ENCODE assay signal across 1 cellular context in the genomic region with DNA sequence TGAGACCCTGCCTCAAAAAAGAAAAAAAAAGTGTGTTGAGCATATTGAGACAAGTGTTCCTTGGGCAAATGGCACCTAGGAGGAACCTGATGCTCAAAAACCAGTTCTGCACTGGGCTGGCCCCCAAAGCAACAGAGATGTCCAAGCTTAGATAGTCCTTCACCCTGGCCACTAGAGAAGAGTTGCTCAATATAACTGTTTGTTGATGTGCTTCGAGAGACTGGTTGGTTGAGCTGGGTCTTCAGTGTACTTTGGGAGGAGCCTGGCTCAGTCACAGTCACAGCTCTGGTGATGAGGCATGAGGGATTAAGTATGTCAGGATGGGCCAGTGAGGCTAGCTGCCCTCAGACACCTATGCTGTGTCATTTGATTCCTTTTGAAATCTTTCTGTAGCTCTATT.
TF ChIP-seq lines count a peak whose summit lies in the region.

No MANE protein-coding gene starts in this region.

TF ChIP-seq in H1, 55 proteins besides CTCF, POLR2A, EP300 and RAD21:
- TF ChIP-seq, protein P1, sequence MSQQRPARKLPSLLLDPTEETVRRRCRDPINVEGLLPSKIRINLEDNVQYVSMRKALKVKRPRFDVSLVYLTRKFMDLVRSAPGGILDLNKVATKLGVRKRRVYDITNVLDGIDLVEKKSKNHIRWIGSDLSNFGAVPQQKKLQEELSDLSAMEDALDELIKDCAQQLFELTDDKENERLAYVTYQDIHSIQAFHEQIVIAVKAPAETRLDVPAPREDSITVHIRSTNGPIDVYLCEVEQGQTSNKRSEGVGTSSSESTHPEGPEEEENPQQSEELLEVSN (IDR thresholded peaks at IDR 0.05), result no peak
- TF ChIP-seq RXRA (IDR thresholded peaks at IDR 0.05; ENCODE audit: insufficient read depth, low read depth, low read length) (no peak), JUN (IDR thresholded peaks at IDR 0.05; ENCODE audit: low read depth, low read length) (no peak), SUZ12 (IDR thresholded peaks at IDR 0.05; ENCODE audit: low read length) (no peak), EGR1 (IDR thresholded peaks at IDR 0.05; ENCODE audit: borderline replicate concordance, low read depth, low read length) (no peak), CBX8 (IDR thresholded peaks at IDR 0.05; ENCODE audit: borderline replicate concordance, low read depth, low read length) (no peak), KDM5A (IDR thresholded peaks at IDR 0.05; ENCODE audit: low read length) (no peak), SP2 (IDR thresholded peaks at IDR 0.05; ENCODE audit: low read length) (no peak), TBP (IDR thresholded peaks at IDR 0.05; ENCODE audit: low read depth, low read length) (no peak), SIRT6 (IDR thresholded peaks at IDR 0.05; ENCODE audit: low read length) (no peak), RFX5 (IDR thresholded peaks at IDR 0.05; ENCODE audit: borderline replicate concordance, low read depth, low read length) (no peak), GTF2F1 (IDR thresholded peaks at IDR 0.05; ENCODE audit: borderline replicate concordance, low read depth, low read length) (no peak), JUND (IDR thresholded peaks at IDR 0.05; ENCODE audit: low read length) (no peak), EZH2 (IDR thresholded peaks at IDR 0.05; ENCODE audit: low read depth, low read length, severe bottlenecking) (no peak), NANOG (IDR thresholded peaks at IDR 0.05; ENCODE audit: insufficient read depth, low read depth, low read length, poor library complexity, severe bottlenecking) (no peak), RBBP5 (IDR thresholded peaks at IDR 0.05; ENCODE audit: borderline replicate concordance, low read depth, low read length) (no peak), RNF2 (IDR thresholded peaks at IDR 0.05; ENCODE audit: borderline replicate concordance, low read depth, low read length, missing control alignments, poor library complexity, severe bottlenecking) (no peak), PHF8 (conservative IDR thresholded peaks at IDR 0.05; ENCODE audit: low read depth, low read length) (no peak), CEBPB (IDR thresholded peaks at IDR 0.05; ENCODE audit: low read depth, low read length) (no peak), ZNF274 (IDR thresholded peaks at IDR 0.05; ENCODE audit: borderline replicate concordance, extremely low read depth, low read length) (no peak)
